In the genomic region with DNA sequence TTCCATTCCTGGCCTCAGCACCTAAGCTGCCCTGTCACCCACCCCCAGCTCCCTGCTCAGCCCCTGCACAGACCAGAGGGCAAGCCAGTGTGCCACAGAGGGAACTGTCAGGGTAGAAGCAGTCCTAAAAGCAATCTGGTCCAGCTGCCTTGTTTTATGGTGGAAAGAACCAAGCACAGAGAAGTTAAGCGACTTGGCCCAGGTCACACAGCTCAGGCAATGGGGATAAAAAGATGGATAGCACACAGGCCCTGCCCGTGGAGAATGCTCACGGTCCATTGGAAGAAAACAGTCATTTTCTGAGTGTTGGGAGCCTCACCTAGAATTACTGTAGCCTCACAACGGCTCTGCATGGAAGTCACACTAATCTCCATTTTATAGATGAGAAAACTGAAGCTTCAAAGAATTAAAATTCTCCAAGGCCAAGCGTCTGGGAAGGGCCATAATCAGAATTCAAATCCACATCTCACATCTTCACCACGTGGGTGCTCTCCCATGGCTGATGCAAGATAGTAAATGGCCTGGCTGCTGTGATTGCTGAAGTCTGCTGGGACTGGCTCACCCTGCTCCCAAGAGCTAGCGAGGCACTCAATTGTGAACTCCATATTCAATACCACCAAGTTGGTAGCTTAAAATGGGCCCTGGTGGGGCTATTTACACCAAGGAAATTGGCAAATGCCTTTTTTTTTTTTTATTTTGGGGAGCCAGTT, we compare ENCODE assay signal across 25 cellular contexts. TPM values are rescaled to one million over a fixed set of nuclear protein-coding genes. Genes with fewer than 3 reads are reported as not detected.
"Had no signal": no experiment of that assay in that cellular context is flagged by ENCODE, and none has a peak within 500 bp of the region (broad histone marks: within the 10 kb centered on the region; RNA-seq: fewer than 3 reads in every experiment).

No MANE protein-coding gene starts in this region.

- H3K27me3 ChIP-seq: colonic mucosa, esophagus muscularis mucosa, left lung, ovary, upper lobe of right lung had no signal

- ATAC-seq: foreskin keratinocyte; left lung; sciatic nerve; stimulated activated naive CD8-positive, alpha-beta T cell treated with anti-CD3 and anti-CD28 coated beads, Interleukin-15, amount 100 ng/mL, for 72 hours; upper lobe of right lung had no signal

- FAIRE-seq: bronchial epithelial cell, TTC549 had no signal

- H3K27ac ChIP-seq: colonic mucosa, foreskin keratinocyte, ovary, tibial artery, VCaP had no signal

- H3K4me3 ChIP-seq: colonic mucosa, esophagus muscularis mucosa, left lung, ovary, skin epidermis, tibial artery, upper lobe of right lung had no signal

- H3K36me3 ChIP-seq: colonic mucosa, esophagus muscularis mucosa, left lung, ovary, tibial artery, upper lobe of right lung had no signal

- H3K9me3 ChIP-seq: colonic mucosa, esophagus muscularis mucosa, left lung, ovary, upper lobe of right lung had no signal

- DNase-seq: activated CD4-positive, alpha-beta T cell treated with anti-CD3 and anti-CD28 coated beads for 4 hours; activated CD4-positive, alpha-beta T cell treated with anti-CD3 and anti-CD28 coated beads, Interleukin-2, amount 50 U/mL, for 4 hours; activated effector memory CD4-positive, alpha-beta T cell treated with Interleukin-2 at 50 U/mL for 16 hours; activated naive CD4-positive, alpha-beta T cell treated with Interleukin-2 at 50 U/mL for 16 hours; anterior cingulate cortex; colonic mucosa; endodermal cell; foreskin keratinocyte; left lung; mammary epithelial cell; ovary; stimulated activated CD4-positive, alpha-beta T cell treated with anti-CD3 and anti-CD28 coated beads, Interleukin-12 subunit alpha, Interleukin-12 subunit beta, amount 100 ng/mL, for 4 hours; stimulated activated CD4-positive, alpha-beta T cell treated with anti-CD3 and anti-CD28 coated beads, Interleukin-4, amount 100 ng/mL, for 1 hour; stimulated activated naive CD8-positive, alpha-beta T cell treated with anti-CD3 and anti-CD28 coated beads, Interleukin-15, amount 100 ng/mL, for 72 hours; T-helper 9 cell; tibial artery; upper lobe of right lung had no signal

- H3K4me1 ChIP-seq: colonic mucosa, foreskin keratinocyte, tibial artery had no signal

RNA-seq across cellular contexts. Expression of a gene that starts 26.8 kb away (rescaled TPM):
- total RNA-seq: bronchial epithelial cell, foreskin keratinocyte, progenitor cell of endocrine pancreas, renal cortical epithelial cell had no signal
- polyA plus RNA-seq: foreskin keratinocyte, mammary epithelial cell had no signal
